In the genomic region with DNA sequence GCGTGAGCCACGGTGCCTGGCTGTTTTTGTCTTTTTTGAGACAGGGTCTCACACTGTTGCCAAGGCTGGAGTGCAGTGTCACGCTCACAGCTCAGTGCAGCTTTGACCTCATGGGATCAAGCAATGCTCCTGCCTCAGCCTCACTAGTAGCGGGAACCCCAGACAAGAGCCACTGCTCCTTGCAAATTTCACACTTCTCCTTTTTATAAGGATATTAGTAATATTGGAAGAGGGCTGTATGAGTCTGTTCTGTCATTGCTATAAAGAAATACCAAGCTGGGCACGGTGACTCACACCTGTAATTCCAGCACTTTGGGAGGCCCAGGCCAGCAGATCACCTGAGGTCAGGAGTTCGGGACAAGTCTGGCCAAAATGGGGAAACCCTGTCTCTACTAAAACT, we compare ENCODE assay signal across 1 cellular context.
TF ChIP-seq lines count a peak whose summit lies in the region.

No MANE protein-coding gene starts in this region.

TF ChIP-seq in GM12878, 131 proteins besides CTCF, POLR2A, EP300 and RAD21:
- no peak for TF ChIP-seq BCLAF1 (IDR thresholded peaks at IDR 0.05)
- TF ChIP-seq RUNX3 (IDR thresholded peaks at IDR 0.05; ENCODE audit: low read length), result peak; percentile 16; the same call in 1 of the 2 replicates
- 0 out of 2 replicates have a peak, but pooled peaks have one; percentile 27 for TF ChIP-seq BCL11A (IDR thresholded peaks at IDR 0.05; ENCODE audit: low read depth, low read length)
- no peak for TF ChIP-seq SMAD1 (IDR thresholded peaks at IDR 0.05; ENCODE audit: low read depth, partially characterized antibody)
- 0 out of 4 replicates have a peak, but pooled peaks of 1 of the 2 experiments have one; percentile 8 for TF ChIP-seq BHLHE40 (IDR thresholded peaks at IDR 0.05; ENCODE audit: borderline replicate concordance in 1 of 2, low read depth in 2 of 2, low read length in 1 of 2)
- TF ChIP-seq TCF12 (IDR thresholded peaks at IDR 0.05; ENCODE audit: low read depth, low read length), result no peak
- no peak for TF ChIP-seq REST (IDR thresholded peaks at IDR 0.05; ENCODE audit: low read depth, low read length)
- TF ChIP-seq JUNB (IDR thresholded peaks at IDR 0.05), result peak; percentile 68; the same call in 1 of the 2 replicates
- peak; percentile 85 for TF ChIP-seq SPI1 (IDR thresholded peaks at IDR 0.05; ENCODE audit: borderline replicate concordance, insufficient read depth, low read depth, low read length)
- TF ChIP-seq KLF5 (IDR thresholded peaks at IDR 0.05; ENCODE audit: partially characterized antibody), result no peak
- no peak for TF ChIP-seq E4F1 (IDR thresholded peaks at IDR 0.05; ENCODE audit: borderline replicate concordance, partially characterized antibody)
- no peak for TF ChIP-seq CREB1 (IDR thresholded peaks at IDR 0.05; ENCODE audit: low read depth)
- no peak for TF ChIP-seq PAX8 (IDR thresholded peaks at IDR 0.05)
- TF ChIP-seq PBX3 (IDR thresholded peaks at IDR 0.05; ENCODE audit: insufficient replicate concordance, low read depth, low read length), result no peak
- no peak for TF ChIP-seq TCF7 (IDR thresholded peaks at IDR 0.05; ENCODE audit: borderline replicate concordance)
- TF ChIP-seq NFIC (IDR thresholded peaks at IDR 0.05; ENCODE audit: low read depth, low read length), result peak; percentile 43; the same call in 1 of the 2 replicates
- 0 out of 2 replicates have a peak, but pooled peaks have one; percentile 43 for TF ChIP-seq ATF2 (IDR thresholded peaks at IDR 0.05; ENCODE audit: low read length)
- TF ChIP-seq RFX5 (IDR thresholded peaks at IDR 0.05; ENCODE audit: low read depth, low read length), result no peak
- no peak for TF ChIP-seq POU2F2 (IDR thresholded peaks at IDR 0.05; ENCODE audit: borderline replicate concordance, low read depth, low read length)
- TF ChIP-seq RAD51 (IDR thresholded peaks at IDR 0.05), result no peak
- TF ChIP-seq IKZF1 (conservative IDR thresholded peaks at IDR 0.05), result peak; percentile 36; the same call in 1 of the 2 replicates
- no peak for TF ChIP-seq ZNF217 (IDR thresholded peaks at IDR 0.05)
- TF ChIP-seq GATAD2B (conservative IDR thresholded peaks at IDR 0.05; ENCODE audit: low read depth), result no peak
- no peak for TF ChIP-seq RCOR1 (conservative IDR thresholded peaks at IDR 0.05; ENCODE audit: low read depth, low read length)
- 0 out of 2 replicates have a peak, but pooled peaks have one; percentile 34 for TF ChIP-seq CREM (IDR thresholded peaks at IDR 0.05; ENCODE audit: low read depth)
- TF ChIP-seq STAT3 (IDR thresholded peaks at IDR 0.05; ENCODE audit: low read depth, low read length), result no peak
- peak; percentile 75 for TF ChIP-seq EED (IDR thresholded peaks at IDR 0.05; ENCODE audit: low read depth)
- 0 out of 2 replicates have a peak, but pooled peaks have one; percentile 25 for TF ChIP-seq FOXM1 (IDR thresholded peaks at IDR 0.05; ENCODE audit: low read depth, low read length)
- no peak for TF ChIP-seq SKIL (IDR thresholded peaks at IDR 0.05; ENCODE audit: low read depth, poor library complexity, severe bottlenecking)
- TF ChIP-seq SP1 (IDR thresholded peaks at IDR 0.05; ENCODE audit: low read depth, low read length), result no peak
